2 cellular contexts compared by ENCODE assay signal in the genomic region with DNA sequence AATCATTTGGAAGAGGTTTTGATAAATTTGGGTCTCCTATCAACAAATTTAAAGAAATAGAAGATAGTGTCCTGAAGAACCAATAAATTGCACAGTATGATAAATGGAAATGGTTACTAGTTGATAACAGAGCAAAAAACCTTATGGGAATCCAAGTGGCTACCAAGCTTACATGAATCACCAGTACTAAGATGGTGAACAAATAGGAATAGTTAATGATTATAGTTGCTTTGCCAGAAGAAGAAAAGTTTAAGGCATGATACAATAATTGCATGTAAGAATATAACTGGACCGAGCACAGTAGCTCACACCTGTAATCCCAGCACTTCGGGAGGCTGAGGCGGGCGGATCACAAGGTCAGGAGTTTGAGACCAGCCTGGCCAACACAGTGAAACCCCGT.
TF ChIP-seq lines count a peak whose summit lies in the region.

No MANE protein-coding gene starts in this region.

TF ChIP-seq in A549, 52 proteins besides CTCF, POLR2A, EP300 and RAD21:
- TF ChIP-seq ESRRA (IDR thresholded peaks at IDR 0.05; ENCODE audit: borderline replicate concordance, low read length) = no peak

TF ChIP-seq in IMR-90, 13 proteins besides CTCF, POLR2A, EP300 and RAD21:
- TF ChIP-seq BHLHE40 (IDR thresholded peaks at IDR 0.05; ENCODE audit: low read depth, low read length) = no peak
- no peak for TF ChIP-seq NFE2L2 (IDR thresholded peaks at IDR 0.05; ENCODE audit: low read depth, low read length)
- no peak for TF ChIP-seq FOS (IDR thresholded peaks at IDR 0.05; ENCODE audit: low read depth, low read length)
- no peak for TF ChIP-seq CEBPB (IDR thresholded peaks at IDR 0.05; ENCODE audit: low read depth, low read length)
- no peak for TF ChIP-seq RCOR1 (IDR thresholded peaks at IDR 0.05; ENCODE audit: insufficient replicate concordance, low read length)
- TF ChIP-seq USF2 (IDR thresholded peaks at IDR 0.05; ENCODE audit: low read depth, low read length) = no peak
- TF ChIP-seq MAFK (IDR thresholded peaks at IDR 0.05; ENCODE audit: low read depth, low read length) = no peak
- TF ChIP-seq CHD1 (IDR thresholded peaks at IDR 0.05; ENCODE audit: low read depth, low read length) = no peak
- TF ChIP-seq MXI1 (IDR thresholded peaks at IDR 0.05; ENCODE audit: borderline replicate concordance, low read depth, low read length) = no peak
- TF ChIP-seq, protein P1, sequence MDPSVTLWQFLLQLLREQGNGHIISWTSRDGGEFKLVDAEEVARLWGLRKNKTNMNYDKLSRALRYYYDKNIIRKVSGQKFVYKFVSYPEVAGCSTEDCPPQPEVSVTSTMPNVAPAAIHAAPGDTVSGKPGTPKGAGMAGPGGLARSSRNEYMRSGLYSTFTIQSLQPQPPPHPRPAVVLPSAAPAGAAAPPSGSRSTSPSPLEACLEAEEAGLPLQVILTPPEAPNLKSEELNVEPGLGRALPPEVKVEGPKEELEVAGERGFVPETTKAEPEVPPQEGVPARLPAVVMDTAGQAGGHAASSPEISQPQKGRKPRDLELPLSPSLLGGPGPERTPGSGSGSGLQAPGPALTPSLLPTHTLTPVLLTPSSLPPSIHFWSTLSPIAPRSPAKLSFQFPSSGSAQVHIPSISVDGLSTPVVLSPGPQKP (IDR thresholded peaks at IDR 0.05; ENCODE audit: borderline replicate concordance, low read depth, low read length) = no peak
- TF ChIP-seq MAZ (IDR thresholded peaks at IDR 0.05; ENCODE audit: borderline replicate concordance, low read depth, low read length) = no peak
- TF ChIP-seq SMC3 (IDR thresholded peaks at IDR 0.05; ENCODE audit: low read depth, low read length) = no peak
